32 cellular contexts compared by ENCODE assay signal in the genomic region with DNA sequence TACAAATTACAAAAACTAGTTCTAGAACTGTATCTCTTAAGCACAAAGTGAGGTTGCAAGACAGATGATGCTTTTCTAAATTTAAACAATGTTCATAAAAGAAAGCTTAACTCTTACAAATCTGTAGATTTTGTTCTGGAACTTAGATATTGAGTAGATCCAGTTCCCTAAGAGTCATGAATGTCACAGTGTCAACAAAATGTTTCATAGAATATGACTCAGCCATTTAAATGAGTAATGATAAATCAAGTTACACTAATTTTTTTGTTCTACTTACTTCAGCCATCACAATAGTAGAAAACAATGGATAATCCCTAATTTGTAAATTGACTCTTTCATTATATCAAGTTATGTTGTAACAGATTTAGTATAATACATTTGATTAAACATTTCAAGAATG.
"Had no signal": no experiment of that assay in that cellular context is flagged by ENCODE, and none has a peak within 500 bp of the region (broad histone marks: within the 10 kb centered on the region; RNA-seq: fewer than 3 reads in every experiment).

No MANE protein-coding gene starts in this region.

- H3K36me3 Mint-ChIP-seq: activated CD4-positive, alpha-beta memory T cell treated with anti-CD3 and anti-CD28 coated beads for 36 hours; activated CD8-positive, alpha-beta memory T cell treated with anti-CD3 and anti-CD28 coated beads, Interleukin-2, amount 10 ng/mL, durations not matched to agents 7 days and 5 days; activated naive CD4-positive, alpha-beta T cell treated with anti-CD3 and anti-CD28 coated beads, Interleukin-2, amount 50 U/mL, for 24 hours; activated naive CD8-positive, alpha-beta T cell treated with anti-CD3 and anti-CD28 coated beads, Interleukin-2, amount 10 ng/mL, durations not matched to agents 7 days and 5 days had no signal

- H3K27ac Mint-ChIP-seq: activated B cell treated with CpG ODN at 0.5 μM for 24 hours; activated CD4-positive, alpha-beta memory T cell treated with anti-CD3 and anti-CD28 coated beads for 36 hours; activated CD8-positive, alpha-beta memory T cell treated with anti-CD3 and anti-CD28 coated beads, Interleukin-2, amount 10 ng/mL, durations not matched to agents 7 days and 5 days; activated CD8-positive, alpha-beta T cell treated with anti-CD3 and anti-CD28 coated beads, Interleukin-2, amount 10 ng/mL, durations not matched to agents 7 days and 5 days; activated naive CD4-positive, alpha-beta T cell treated with anti-CD3 and anti-CD28 coated beads for 36 hours; activated naive CD4-positive, alpha-beta T cell treated with anti-CD3 and anti-CD28 coated beads, Interleukin-2, amount 50 U/mL, for 24 hours; activated naive CD8-positive, alpha-beta T cell treated with anti-CD3 and anti-CD28 coated beads, Interleukin-2, amount 10 ng/mL, durations not matched to agents 7 days and 5 days; activated T-helper 1 cell treated with anti-CD3 and anti-CD28 coated beads, Interleukin-12 subunit alpha, Interleukin-12 subunit beta, Interleukin-2, Interleukin-4 antibody, amounts not matched to agents 30 ng/mL and 10 ng/mL and 1 ng/mL, durations not matched to agents 14 hours and 24 hours and 36 hours; activated T-helper 2 cell treated with anti-CD3 and anti-CD28 coated beads, Interferon-gamma antibody, Interleukin-2, Interleukin-4, amounts not matched to agents 10 μg/mL and 5 μg/mL and 100 μg/mL, durations not matched to agents 14 hours and 24 hours and 36 hours; brain; dendritic cell treated with granulocyte-macrophage colony-stimulating factor and Interleukin-4, amounts not matched to agents 40 ng/mL and 50 ng/mL, for 4 days; endodermal cell; T-helper 17 cell; T-helper 2 cell treated with Interferon-gamma antibody and Interleukin-4, amounts not matched to agents 5 μg/mL and 100 μg/mL, for 36 hours had no signal

- H3K27ac ChIP-seq: ascending aorta, breast epithelium, coronary artery, dorsolateral prefrontal cortex, WERI-Rb-1 had no signal

- ATAC-seq: activated CD4-positive, CD25-positive, alpha-beta regulatory T cell treated with anti-CD3 and anti-CD28 coated beads, Interleukin-2, amount 50 U/mL, for 24 hours; activated CD8-positive, alpha-beta memory T cell treated with anti-CD3 and anti-CD28 coated beads, Interleukin-2, amount 10 ng/mL, durations not matched to agents 7 days and 5 days; activated CD8-positive, alpha-beta T cell treated with anti-CD3 and anti-CD28 coated beads, Interleukin-2, amount 10 ng/mL, durations not matched to agents 7 days and 5 days; esophagus mucosa; T-helper 17 cell had no signal

- H3K4me3 Mint-ChIP-seq: activated B cell treated with CpG ODN at 0.5 μM for 24 hours; activated CD4-positive, alpha-beta memory T cell treated with anti-CD3 and anti-CD28 coated beads for 36 hours; activated CD8-positive, alpha-beta memory T cell treated with anti-CD3 and anti-CD28 coated beads, Interleukin-2, amount 10 ng/mL, durations not matched to agents 7 days and 5 days; activated CD8-positive, alpha-beta T cell treated with anti-CD3 and anti-CD28 coated beads, Interleukin-2, amount 10 ng/mL, durations not matched to agents 7 days and 5 days; activated naive CD4-positive, alpha-beta T cell treated with anti-CD3 and anti-CD28 coated beads for 36 hours; activated naive CD4-positive, alpha-beta T cell treated with anti-CD3 and anti-CD28 coated beads, Interleukin-2, amount 50 U/mL, for 24 hours; activated naive CD8-positive, alpha-beta T cell treated with anti-CD3 and anti-CD28 coated beads, Interleukin-2, amount 10 ng/mL, durations not matched to agents 7 days and 5 days; activated T-helper 1 cell treated with anti-CD3 and anti-CD28 coated beads, Interleukin-12 subunit alpha, Interleukin-12 subunit beta, Interleukin-2, Interleukin-4 antibody, amounts not matched to agents 30 ng/mL and 10 ng/mL and 1 ng/mL, durations not matched to agents 14 hours and 24 hours and 36 hours; brain; central memory CD8-positive, alpha-beta T cell; dendritic cell treated with granulocyte-macrophage colony-stimulating factor and Interleukin-4, amounts not matched to agents 40 ng/mL and 50 ng/mL, for 4 days; endodermal cell; T-helper 17 cell; T-helper 2 cell treated with Interferon-gamma antibody and Interleukin-4, amounts not matched to agents 5 μg/mL and 100 μg/mL, for 36 hours had no signal

- H3K9me3 ChIP-seq: ascending aorta, breast epithelium had no signal

- H3K36me3 ChIP-seq: ascending aorta, breast epithelium, WERI-Rb-1 had no signal

- H3K9me3 Mint-ChIP-seq: activated B cell treated with CpG ODN at 0.5 μM for 24 hours; activated CD4-positive, alpha-beta memory T cell treated with anti-CD3 and anti-CD28 coated beads for 36 hours; activated naive CD4-positive, alpha-beta T cell treated with anti-CD3 and anti-CD28 coated beads for 36 hours; activated naive CD4-positive, alpha-beta T cell treated with anti-CD3 and anti-CD28 coated beads, Interleukin-2, amount 50 U/mL, for 24 hours; activated naive CD8-positive, alpha-beta T cell treated with anti-CD3 and anti-CD28 coated beads, Interleukin-2, amount 10 ng/mL, durations not matched to agents 7 days and 5 days; activated T-helper 1 cell treated with anti-CD3 and anti-CD28 coated beads, Interleukin-12 subunit alpha, Interleukin-12 subunit beta, Interleukin-2, Interleukin-4 antibody, amounts not matched to agents 30 ng/mL and 10 ng/mL and 1 ng/mL, durations not matched to agents 14 hours and 24 hours and 36 hours; activated T-helper 2 cell treated with anti-CD3 and anti-CD28 coated beads, Interferon-gamma antibody, Interleukin-2, Interleukin-4, amounts not matched to agents 10 μg/mL and 5 μg/mL and 100 μg/mL, durations not matched to agents 14 hours and 24 hours and 36 hours; central memory CD8-positive, alpha-beta T cell; dendritic cell treated with granulocyte-macrophage colony-stimulating factor and Interleukin-4, amounts not matched to agents 40 ng/mL and 50 ng/mL, for 4 days; endodermal cell; T-helper 2 cell treated with Interferon-gamma antibody and Interleukin-4, amounts not matched to agents 5 μg/mL and 100 μg/mL, for 36 hours had no signal

- H3K27me3 Mint-ChIP-seq: brain had no signal

- H3K4me3 ChIP-seq: ascending aorta, breast epithelium, coronary artery, dorsolateral prefrontal cortex had no signal

- H3K4me1 Mint-ChIP-seq: activated B cell treated with CpG ODN at 0.5 μM for 24 hours; activated CD8-positive, alpha-beta memory T cell treated with anti-CD3 and anti-CD28 coated beads, Interleukin-2, amount 10 ng/mL, durations not matched to agents 7 days and 5 days; activated naive CD4-positive, alpha-beta T cell treated with anti-CD3 and anti-CD28 coated beads, Interleukin-2, amount 50 U/mL, for 24 hours; activated naive CD8-positive, alpha-beta T cell treated with anti-CD3 and anti-CD28 coated beads, Interleukin-2, amount 10 ng/mL, durations not matched to agents 7 days and 5 days; brain; central memory CD8-positive, alpha-beta T cell; endodermal cell; T-helper 17 cell had no signal

- H3K27me3 ChIP-seq: ascending aorta, dorsolateral prefrontal cortex had no signal

- H3K4me1 ChIP-seq: ascending aorta, breast epithelium had no signal

- DNase-seq: activated B cell treated with CpG ODN at 0.5 μM for 24 hours; activated CD4-positive, alpha-beta memory T cell treated with anti-CD3 and anti-CD28 coated beads for 36 hours; activated CD4-positive, alpha-beta T cell treated with anti-CD3 and anti-CD28 coated beads for 48 hours; activated CD8-positive, alpha-beta memory T cell treated with anti-CD3 and anti-CD28 coated beads, Interleukin-2, amount 10 ng/mL, durations not matched to agents 7 days and 5 days; activated CD8-positive, alpha-beta memory T cell treated with anti-CD3 and anti-CD28 coated beads, Interleukin-2, amount 50 U/mL, for 4 hours; activated CD8-positive, alpha-beta T cell treated with anti-CD3 and anti-CD28 coated beads, Interleukin-2, amount 10 ng/mL, durations not matched to agents 7 days and 5 days; activated effector memory CD4-positive, alpha-beta T cell treated with anti-CD3 and anti-CD28 coated beads, Interleukin-2, amount 50 U/mL, for 16 hours; activated naive CD4-positive, alpha-beta T cell treated with anti-CD3 and anti-CD28 coated beads for 36 hours; activated naive CD8-positive, alpha-beta T cell treated with anti-CD3 and anti-CD28 coated beads, Interleukin-2, amount 10 ng/mL, durations not matched to agents 7 days and 5 days; activated T-cell treated with anti-CD3 and anti-CD28 coated beads, Interleukin-2, amount 50 U/mL, for 1 hour; activated T-cell treated with anti-CD3 and anti-CD28 coated beads, Interleukin-2, amount 50 U/mL, for 48 hours; dorsolateral prefrontal cortex; effector memory CD4-positive, alpha-beta T cell; endodermal cell; foreskin fibroblast; head of caudate nucleus; T-helper 1 cell; T-helper 17 cell; T1000; WERI-Rb-1 had no signal
